In genomic region chr6:1313755-1314503, GRCh38 we compare ENCODE assay signal across 9 cellular contexts. TPM values are rescaled to one million over a fixed set of nuclear protein-coding genes. Genes with fewer than 3 reads are reported as not detected.
DNase-seq lines count a peak whose midpoint lies in the region; ATAC-seq, FAIRE-seq and TF ChIP-seq lines count a peak whose summit lies in the region.
"Had no signal": no experiment of that assay in that cellular context is flagged by ENCODE, and none has a peak within 500 bp of the region (broad histone marks: within the 10 kb centered on the region; RNA-seq: fewer than 3 reads in every experiment).

No MANE protein-coding gene starts in this region.

- no peak for DNase-seq in AG09319 (ENCODE audit: extremely low read depth, low read depth)
- peak; percentile 80 for DNase-seq in HEK293T (ENCODE audit: extremely low spot score)
- DNase-seq in astrocyte (ENCODE audit: low read depth), result no peak
- DNase-seq in NCI-H2196 treated with DMSO at 0.1 percent for 48 hours (lab: John Stamatoyannopoulos, UW; ENCODE audit: unreplicated experiment), result no peak
- DNase-seq in MV-4-11 (lab: John Stamatoyannopoulos, UW), result no peak

- TF ChIP-seq CTCF in AG09319 (IDR thresholded peaks at IDR 0.05; ENCODE audit: low read depth, low read length) (peak; percentile 22), astrocyte (IDR thresholded peaks at IDR 0.05; ENCODE audit: insufficient read depth, low read depth, low read length) (no peak), liver (IDR thresholded peaks at IDR 0.05; ENCODE audit: low read depth, low read length, missing input control) (peak; percentile 52)

- ATAC-seq in GM18870 (IDR thresholded peaks at IDR 0.05; ENCODE audit: unreplicated experiment) (no peak), HG02623 (IDR thresholded peaks at IDR 0.05; ENCODE audit: unreplicated experiment) (no peak)

- CTCF ChIA-PET in HEK293T (lab: Yijun Ruan, JAX), result interaction anchor here (0.6 to 1.3 kb wide), 2 partner anchors 122 to 360 kb away, joined by 4 to 5 read pairs; no protein-coding TSS in a partner anchor

- no peak overlapping the region for H3K4me2 ChIP-seq in astrocyte (ENCODE audit: low read length)

- H3K4me3 Mint-ChIP-seq in astrocyte (ENCODE audit: unreplicated experiment), result peak overlapping the region; percentile 71

- H3K9me3 ChIP-seq in astrocyte (ENCODE audit: insufficient read depth, low read depth, low read length) (no peaks in the 10 kb centered on the region), liver (ENCODE audit: control insufficient read depth in 4 of 4, low read length in 3 of 4) (no peaks in the 10 kb centered on the region)

- FAIRE-seq in astrocyte (lab: Jason Lieb, UNC), result no peak

- H3K79me2 ChIP-seq in astrocyte (ENCODE audit: insufficient read depth, low read length), result no peaks in the 10 kb centered on the region

- H4K20me1 ChIP-seq in astrocyte (ENCODE audit: insufficient read depth, low read length), result no peaks in the 10 kb centered on the region

- H3K27me3 Mint-ChIP-seq in astrocyte (ENCODE audit: low read depth, unreplicated experiment), result peaks cover 59% of the 10 kb centered on the region

- H3K36me3 Mint-ChIP-seq in astrocyte (ENCODE audit: low read depth, unreplicated experiment), result no peaks in the 10 kb centered on the region

- no peak overlapping the region for H3K27ac Mint-ChIP-seq in astrocyte (ENCODE audit: unreplicated experiment)

- H3K36me3 ChIP-seq in astrocyte (ENCODE audit: insufficient read depth, low read length) (no peaks in the 10 kb centered on the region), liver (ENCODE audit: control insufficient read depth in 4 of 4, insufficient read depth in 3 of 4, low read depth in 1 of 4, low read length in 3 of 4) (no peaks in the 10 kb centered on the region)

- peaks cover 17% of the 10 kb centered on the region for H3K4me1 ChIP-seq in astrocyte (ENCODE audit: insufficient read depth, low read length)
- peaks cover 15 to 40% (median 24%) of the 10 kb centered on the region in 4 donors for H3K4me1 ChIP-seq in liver (ENCODE audit: control insufficient read depth in 4 of 4, insufficient read depth in 4 of 4, low read length in 3 of 4)

- TF ChIP-seq RAD21 in liver (IDR thresholded peaks at IDR 0.05), result peak; percentile 6 to 26

- H2AFZ ChIP-seq in astrocyte (ENCODE audit: low read depth, low read length), result no peak overlapping the region

- POLR2A ChIA-PET in HEK293T (lab: Yijun Ruan, JAX), result no interaction called here

- H3K27ac ChIP-seq in astrocyte (ENCODE audit: low read depth, low read length) (no peak overlapping the region), liver (ENCODE audit: low read depth in 1 of 2, low read length in 2 of 2) (no peak overlapping the region)

- WGBS in liver, result 9% methylated on average over 46 of the region's 46 CpGs

- peaks cover 11% of the 10 kb centered on the region for H3K9me3 Mint-ChIP-seq in astrocyte (ENCODE audit: unreplicated experiment)

- no peak overlapping the region for H3K4me3 ChIP-seq in astrocyte (ENCODE audit: insufficient read depth, low read depth, low read length)
- peak overlapping the region in 1 of 3 donors; percentile 54 for H3K4me3 ChIP-seq in liver (ENCODE audit: low read depth in 1 of 3, low read length in 3 of 3)

- H3K4me1 Mint-ChIP-seq in astrocyte (ENCODE audit: low read depth, unreplicated experiment), result peaks cover 5% of the 10 kb centered on the region

- H3K9ac ChIP-seq in astrocyte (ENCODE audit: low read length) (no peak overlapping the region), liver (ENCODE audit: low read depth in 1 of 2, low read length in 2 of 2) (no peak overlapping the region)

- H3K27me3 ChIP-seq in astrocyte (ENCODE audit: insufficient read depth, low read length) (peaks cover 56% of the 10 kb centered on the region), liver (ENCODE audit: control insufficient read depth in 4 of 4, insufficient read depth in 4 of 4, low read length in 3 of 4) (peaks cover 0 to 3% (median 1%) of the 10 kb centered on the region in 4 donors)

TF ChIP-seq in HEK293T, 16 proteins besides CTCF, POLR2A, EP300 and RAD21:
- TF ChIP-seq SP1 (IDR thresholded peaks at IDR 0.05), result no peak
- no peak for TF ChIP-seq ARNT (IDR thresholded peaks at IDR 0.05)
- TF ChIP-seq FOXM1 (IDR thresholded peaks at IDR 0.05; ENCODE audit: borderline replicate concordance), result no peak
- TF ChIP-seq BHLHE40 (IDR thresholded peaks at IDR 0.05; ENCODE audit: borderline replicate concordance), result no peak
- no peak for TF ChIP-seq LEF1 (IDR thresholded peaks at IDR 0.05; ENCODE audit: borderline replicate concordance)
- no peak for TF ChIP-seq FOXK2 (IDR thresholded peaks at IDR 0.05)
- no peak for TF ChIP-seq NFRKB (IDR thresholded peaks at IDR 0.05)
- no peak for TF ChIP-seq ELF4 (IDR thresholded peaks at IDR 0.05)
- TF ChIP-seq HDGF (IDR thresholded peaks at IDR 0.05; ENCODE audit: borderline replicate concordance), result no peak
- TF ChIP-seq L3MBTL2 (conservative IDR thresholded peaks at IDR 0.05), result no peak
- no peak for TF ChIP-seq ZNF384 (IDR thresholded peaks at IDR 0.05)
- TF ChIP-seq SUZ12 (IDR thresholded peaks at IDR 0.05), result no peak

TF ChIP-seq in liver, 16 proteins besides CTCF, POLR2A, EP300 and RAD21:
- TF ChIP-seq HNF4A (conservative IDR thresholded peaks at IDR 0.05) (peak in 1 of 2 donors; percentile 23), HNF4G (IDR thresholded peaks at IDR 0.05) (peak; percentile 10), FOXA1 (IDR thresholded peaks at IDR 0.05) (no peak), EGR1 (IDR thresholded peaks at IDR 0.05; ENCODE audit: low read depth in 2 of 2) (no peak)

RNA-seq across cellular contexts. Expression of gene FOXQ1, which starts 2.0 kb away (rescaled TPM):
- 0.24 and 0.39 TPM in 2 replicates for total RNA-seq in astrocyte
- 1 to 10 TPM in 1 of 2 donors, not detected in 1; 1.1 TPM for total RNA-seq in liver
- polyA plus RNA-seq in liver, result under 1 TPM in 1 of 2 donors, not detected in 1; 0.28 TPM
- total RNA-seq: activated CD8-positive, alpha-beta memory T cell treated with anti-CD3 and anti-CD28 coated beads for 36 hours had no signal
